ENCODE assay signal across 1 cellular context in genomic region chr1:154962238-154962678, GRCh38.
TF ChIP-seq lines count a peak whose summit lies in the region.

No MANE protein-coding gene starts in this region.

TF ChIP-seq in HepG2, 621 proteins besides CTCF, POLR2A, EP300 and RAD21:
- TF ChIP-seq ZNF879 (CRISPR knock-in tag; IDR thresholded peaks at IDR 0.05) (0 out of 2 replicates have a peak, but pooled peaks have one; percentile 26), ZNF740 (CRISPR knock-in tag; IDR thresholded peaks at IDR 0.05) (peak; percentile 68; the same call in 1 of the 2 replicates), ZNF441 (CRISPR knock-in tag; IDR thresholded peaks at IDR 0.05; ENCODE audit: borderline replicate concordance) (no peak), ZNF569 (CRISPR knock-in tag; IDR thresholded peaks at IDR 0.05; ENCODE audit: borderline replicate concordance) (no peak), SALL2 (CRISPR knock-in tag; IDR thresholded peaks at IDR 0.05) (no peak), GATA4 (IDR thresholded peaks at IDR 0.05; ENCODE audit: borderline replicate concordance, low read depth) (0 out of 2 replicates have a peak, but pooled peaks have one; percentile 2), ZMYM2 (CRISPR knock-in tag; IDR thresholded peaks at IDR 0.05) (no peak), ZNF564 (CRISPR knock-in tag; IDR thresholded peaks at IDR 0.05) (no peak), ZNF816 (CRISPR knock-in tag; IDR thresholded peaks at IDR 0.05; ENCODE audit: borderline replicate concordance) (0 out of 2 replicates have a peak, but pooled peaks have one; percentile 21), ONECUT2 (CRISPR knock-in tag; IDR thresholded peaks at IDR 0.05) (no peak), ZFY (CRISPR knock-in tag; IDR thresholded peaks at IDR 0.05) (peak; percentile 56), MNT (IDR thresholded peaks at IDR 0.05) (no peak), REL (CRISPR knock-in tag; conservative IDR thresholded peaks at IDR 0.05) (0 out of 2 replicates have a peak, but pooled peaks have one; percentile 24), ZC3H13 (CRISPR knock-in tag; IDR thresholded peaks at IDR 0.05) (0 out of 2 replicates have a peak, but pooled peaks have one; percentile 3), ASH2L (IDR thresholded peaks at IDR 0.05; ENCODE audit: insufficient read length, low read depth, low read length) (peak; percentile 27), HNF1B (CRISPR knock-in tag; IDR thresholded peaks at IDR 0.05) (no peak), CC2D1A (CRISPR knock-in tag; IDR thresholded peaks at IDR 0.05) (no peak), SSRP1 (CRISPR knock-in tag; IDR thresholded peaks at IDR 0.05) (no peak), ATF7 (IDR thresholded peaks at IDR 0.05) (no peak), ATF7 (CRISPR knock-in tag; IDR thresholded peaks at IDR 0.05) (no peak), ZFX (CRISPR knock-in tag; IDR thresholded peaks at IDR 0.05; ENCODE audit: low read depth) (peak; percentile 76), ZFAT (CRISPR knock-in tag; conservative IDR thresholded peaks at IDR 0.05) (no peak), ZNF558 (CRISPR knock-in tag; IDR thresholded peaks at IDR 0.05; ENCODE audit: borderline replicate concordance) (no peak), ZBTB20 (CRISPR knock-in tag; IDR thresholded peaks at IDR 0.05; ENCODE audit: borderline replicate concordance, low read depth) (no peak), ZNF18 (CRISPR knock-in tag; IDR thresholded peaks at IDR 0.05; ENCODE audit: insufficient replicate concordance) (no peak), ZNF766 (CRISPR knock-in tag; IDR thresholded peaks at IDR 0.05; ENCODE audit: borderline replicate concordance) (0 out of 2 replicates have a peak, but pooled peaks have one; percentile 13), NFIC (IDR thresholded peaks at IDR 0.05; ENCODE audit: low read length) (no peak), HOXA7 (CRISPR knock-in tag; IDR thresholded peaks at IDR 0.05) (no peak), ZNF746 (CRISPR knock-in tag; IDR thresholded peaks at IDR 0.05) (no peak), JDP2 (CRISPR knock-in tag; IDR thresholded peaks at IDR 0.05; ENCODE audit: borderline replicate concordance) (no peak), ZFP90 (CRISPR knock-in tag; IDR thresholded peaks at IDR 0.05; ENCODE audit: borderline replicate concordance) (no peak), ZC3H4 (CRISPR knock-in tag; IDR thresholded peaks at IDR 0.05; ENCODE audit: borderline replicate concordance) (0 out of 2 replicates have a peak, but pooled peaks have one; percentile 29), NONO (IDR thresholded peaks at IDR 0.05) (no peak), NONO (CRISPR knock-in tag; conservative IDR thresholded peaks at IDR 0.05) (no peak), JUNB (CRISPR knock-in tag; IDR thresholded peaks at IDR 0.05; ENCODE audit: borderline replicate concordance) (no peak), ARID4A (CRISPR knock-in tag; IDR thresholded peaks at IDR 0.05; ENCODE audit: borderline replicate concordance) (no peak), RAD51 (IDR thresholded peaks at IDR 0.05; ENCODE audit: borderline replicate concordance) (no peak), ZNF644 (CRISPR knock-in tag; IDR thresholded peaks at IDR 0.05; ENCODE audit: low read depth) (no peak), CHD2 (IDR thresholded peaks at IDR 0.05; ENCODE audit: low read depth, low read length) (peak; percentile 64; the same call in 1 of the 2 replicates), IRF2 (CRISPR knock-in tag; IDR thresholded peaks at IDR 0.05) (no peak), TCF7L2 (IDR thresholded peaks at IDR 0.05; ENCODE audit: low read depth, low read length) (no peak), MBNL3 (CRISPR knock-in tag; conservative IDR thresholded peaks at IDR 0.05) (no peak), TEAD3 (CRISPR knock-in tag; optimal IDR thresholded peaks at IDR 0.05; ENCODE audit: borderline replicate concordance) (peak; percentile 15), ZFP41 (CRISPR knock-in tag; IDR thresholded peaks at IDR 0.05; ENCODE audit: borderline replicate concordance) (no peak), STAT6 (CRISPR knock-in tag; IDR thresholded peaks at IDR 0.05; ENCODE audit: borderline replicate concordance) (no peak), ZNF878 (CRISPR knock-in tag; IDR thresholded peaks at IDR 0.05) (0 out of 2 replicates have a peak, but pooled peaks have one; percentile 11), AHR (CRISPR knock-in tag; IDR thresholded peaks at IDR 0.05) (no peak)
TF ChIP-seq in HepG2: peak in this region for 14.
